11 cellular contexts compared by ENCODE assay signal in the genomic region with DNA sequence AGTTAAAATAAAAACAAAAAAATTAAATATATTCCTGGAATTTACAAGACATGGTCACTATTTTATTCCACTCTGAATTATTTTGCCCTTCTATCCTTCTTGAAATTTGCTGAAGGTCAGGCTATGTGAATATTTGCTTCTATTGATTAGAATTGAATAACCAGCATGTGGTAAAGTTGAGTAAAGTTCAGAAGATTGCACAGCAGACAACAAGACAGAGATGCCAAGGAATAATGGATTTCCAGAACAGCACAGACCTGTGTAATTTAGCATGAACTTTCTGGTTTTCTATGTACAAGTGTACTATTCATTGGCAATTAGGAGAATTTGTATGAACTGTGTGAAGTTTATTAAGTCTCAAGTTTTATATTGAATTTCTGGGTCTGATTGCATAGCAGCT.
"Had no signal": no experiment of that assay in that cellular context is flagged by ENCODE, and none has a peak within 500 bp of the region (broad histone marks: within the 10 kb centered on the region; RNA-seq: fewer than 3 reads in every experiment).

No MANE protein-coding gene starts in this region.

- H3K4me2 ChIP-seq: GM23338 had no signal

- H3K4me1 Mint-ChIP-seq: GM23338, H9 had no signal

- H3K9me3 Mint-ChIP-seq: GM23338, H9 had no signal

- ATAC-seq: GM23338, HCT116 had no signal

- H3K9ac ChIP-seq: GM23248 had no signal

- H3K4me3 Mint-ChIP-seq: GM23338, H9, HFFc6 had no signal

- H3K4me1 ChIP-seq: HAP-1 had no signal

- H3K27ac Mint-ChIP-seq: GM23338, H9, HFFc6 had no signal

- H3K27ac ChIP-seq: GM23248 had no signal

- H3K9me3 ChIP-seq: HAP-1 had no signal

- DNase-seq: GM23248, GOT3, H7, H9, HCEC 1CT, HFFc6 had no signal

- H3K36me3 ChIP-seq: HAP-1 had no signal

- FAIRE-seq: H1, H54 had no signal

- H2AFZ ChIP-seq: GM23248 had no signal

- H3K4me3 ChIP-seq: GM23248, GM23338, HAP-1 had no signal
